In the genomic region with DNA sequence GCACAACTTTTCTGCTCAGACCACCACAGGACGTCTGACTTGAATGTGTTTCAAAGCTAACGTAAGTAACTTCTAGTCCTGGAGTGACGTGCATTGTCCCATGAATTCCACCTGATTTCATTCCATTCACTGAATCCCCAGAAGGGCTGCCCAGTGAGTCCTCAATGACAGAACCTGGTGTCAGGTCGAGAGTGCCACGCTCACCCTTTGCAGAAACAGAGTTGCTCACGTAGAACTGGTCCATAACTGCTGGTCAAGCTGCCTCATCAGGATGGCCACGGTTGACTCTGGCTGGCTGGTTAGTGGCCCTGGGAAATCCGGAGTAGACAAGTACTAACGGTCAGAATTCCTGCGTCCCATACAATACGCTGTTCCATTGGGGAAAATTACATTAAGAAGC, we compare ENCODE assay signal across 24 cellular contexts.
"Had no signal": no experiment of that assay in that cellular context is flagged by ENCODE, and none has a peak within 500 bp of the region (broad histone marks: within the 10 kb centered on the region; RNA-seq: fewer than 3 reads in every experiment).

No MANE protein-coding gene starts in this region.

- H3K36me3 Mint-ChIP-seq: stimulated activated memory B cell treated with anti-CD40 and anti-IgM and Interleukin-4, amounts not matched to agents 10 μg/mL and 1 μg/mL and 100 μg/mL, for 72 hours had no signal

- H3K27ac Mint-ChIP-seq: mesothelial cell of epicardium; natural killer cell treated with Interleukin-12 subunit alpha and Interleukin-12 subunit beta and Interleukin-15 and Interleukin-18, amount 100 ng/mL, for 72 hours; stimulated activated memory B cell treated with anti-CD40 and anti-IgM and Interleukin-4, amounts not matched to agents 10 μg/mL and 1 μg/mL and 100 μg/mL, for 72 hours had no signal

- ATAC-seq: heart right ventricle; left colon; left lung; lower lobe of right lung; natural killer cell treated with Interleukin-12 subunit alpha and Interleukin-12 subunit beta and Interleukin-15 and Interleukin-18, amount 100 ng/mL, for 72 hours; pancreas; right cardiac atrium; stimulated activated memory B cell treated with anti-CD40 and anti-IgM and Interleukin-4, amounts not matched to agents 10 μg/mL and 1 μg/mL and 100 μg/mL, for 72 hours; stimulated activated naive CD8-positive, alpha-beta T cell treated with anti-CD3 and anti-CD28 coated beads, Interleukin-15, Interleukin-2, amounts not matched to agents 100 U/mL and 50 U/mL, for 24 hours had no signal

- H3K4me3 Mint-ChIP-seq: mesothelial cell of epicardium; naive B cell; natural killer cell treated with Interleukin-12 subunit alpha and Interleukin-12 subunit beta and Interleukin-15 and Interleukin-18, amount 100 ng/mL, for 72 hours; stimulated activated memory B cell treated with anti-CD40 and anti-IgM and Interleukin-4, amounts not matched to agents 10 μg/mL and 1 μg/mL and 100 μg/mL, for 72 hours had no signal

- DNase-seq: heart right ventricle; kidney; left colon; left lung; lower lobe of right lung; mammary epithelial cell; mesenchymal stem cell; naive B cell; nucleus accumbens; pancreas; posterior cingulate gyrus; retina; right cardiac atrium; small intestine; stimulated activated CD4-positive, alpha-beta T cell treated with anti-CD3 and anti-CD28 coated beads, Interleukin-1b, Interleukin-23, amount 100 ng/mL, for 48 hours; stimulated activated CD4-positive, alpha-beta T cell treated with anti-CD3 and anti-CD28 coated beads, Interleukin-2, amount 100 ng/mL, for 48 hours; stimulated activated CD4-positive, alpha-beta T cell treated with anti-CD3 and anti-CD28 coated beads, Interleukin-4, amount 100 ng/mL, for 4 hours; stimulated activated CD8-positive, alpha-beta memory T cell treated with anti-CD3 and anti-CD28 coated beads, Interleukin-4, amount 100 ng/mL, for 48 hours; stimulated activated naive CD8-positive, alpha-beta T cell treated with anti-CD3 and anti-CD28 coated beads, Interleukin-15, Interleukin-2, amounts not matched to agents 100 U/mL and 50 U/mL, for 24 hours; stomach; trophoblast cell had no signal

- H3K4me1 Mint-ChIP-seq: mesothelial cell of epicardium; naive B cell; stimulated activated memory B cell treated with anti-CD40 and anti-IgM and Interleukin-4, amounts not matched to agents 10 μg/mL and 1 μg/mL and 100 μg/mL, for 72 hours had no signal
